In genomic region chr10:3948843-3949242, GRCh38 we compare ENCODE assay signal across 9 cellular contexts.
DNase-seq lines count a peak whose midpoint lies in the region; ATAC-seq and TF ChIP-seq lines count a peak whose summit lies in the region.
"Had no signal": no experiment of that assay in that cellular context is flagged by ENCODE, and none has a peak within 500 bp of the region (broad histone marks: within the 10 kb centered on the region; RNA-seq: fewer than 3 reads in every experiment).

No MANE protein-coding gene starts in this region.

- H3K4me1 ChIP-seq in BE2C, result no peaks in the 10 kb centered on the region
- H3K4me1 ChIP-seq: psoas muscle had no signal

- TF ChIP-seq CTCF in BE2C (IDR thresholded peaks at IDR 0.05; ENCODE audit: low read depth, low read length), result no peak

- H3K36me3 ChIP-seq in BE2C, result no peaks in the 10 kb centered on the region

- no peaks in the 10 kb centered on the region for H3K27me3 ChIP-seq in BE2C

- DNase-seq in M059J (ENCODE audit: low read depth) (peak; percentile 62), BE2C (no peak)
- DNase-seq in activated CD4-positive, alpha-beta T cell treated with anti-CD3 and anti-CD28 coated beads for 48 hours, result peak; percentile 78
- DNase-seq in effector CD4-positive, alpha-beta T cell, result peak; percentile 68
- peak; percentile 46 to 58 for DNase-seq in stimulated activated CD4-positive, alpha-beta T cell treated with anti-CD3 and anti-CD28 coated beads, Interleukin-4, amount 100 ng/mL, for 48 hours (ENCODE audit: low read depth in 2 of 2)

- ATAC-seq in GM21528 (IDR thresholded peaks at IDR 0.05; ENCODE audit: low FRiP score, unreplicated experiment), result no peak
- no peak for ATAC-seq in HG02759 (IDR thresholded peaks at IDR 0.05; ENCODE audit: unreplicated experiment)
- no peak for ATAC-seq in GM19395 (IDR thresholded peaks at IDR 0.05; ENCODE audit: unreplicated experiment)
- ATAC-seq: psoas muscle had no signal

- no peak overlapping the region for H3K4me3 ChIP-seq in BE2C (ENCODE audit: low read depth, low read length)
- H3K4me3 ChIP-seq: psoas muscle had no signal

- no peaks in the 10 kb centered on the region; the same call in 1 of the 2 replicates for H3K9me3 ChIP-seq in BE2C
- H3K9me3 ChIP-seq: psoas muscle had no signal
